32 cellular contexts compared by ENCODE assay signal in genomic region chr4:163702736-163703135, GRCh38.
"Had no signal": no experiment of that assay in that cellular context is flagged by ENCODE, and none has a peak within 500 bp of the region (broad histone marks: within the 10 kb centered on the region; RNA-seq: fewer than 3 reads in every experiment).

No MANE protein-coding gene starts in this region.

- FAIRE-seq: K562, TTC549 had no signal

- H3K9me3 Mint-ChIP-seq: activated B cell treated with CpG ODN at 0.5 μM for 24 hours; activated CD4-positive, alpha-beta T cell treated with anti-CD3 and anti-CD28 coated beads, Interleukin-2, amount 10 ng/mL, durations not matched to agents 24 days and 14 days; activated naive CD4-positive, alpha-beta T cell treated with anti-CD3 and anti-CD28 coated beads, Interleukin-2, amount 50 U/mL, for 24 hours; activated naive CD8-positive, alpha-beta T cell treated with anti-CD3 and anti-CD28 coated beads, Interleukin-2, amount 50 U/mL, for 24 hours; activated T-cell treated with anti-CD3 and anti-CD28 coated beads, Interleukin-2, amount 50 U/mL, for 24 hours; activated T-helper 1 cell treated with anti-CD3 and anti-CD28 coated beads, Interleukin-12 subunit alpha, Interleukin-12 subunit beta, Interleukin-2, Interleukin-4 antibody, amounts not matched to agents 30 ng/mL and 10 ng/mL and 1 ng/mL, durations not matched to agents 14 hours and 24 hours and 36 hours; brain; central memory CD8-positive, alpha-beta T cell had no signal

- DNase-seq: activated B cell treated with CpG ODN at 0.5 μM for 24 hours; activated CD4-positive, alpha-beta T cell treated with anti-CD3 and anti-CD28 coated beads for 1 hour; activated CD4-positive, alpha-beta T cell treated with anti-CD3 and anti-CD28 coated beads, Interleukin-2, amount 10 ng/mL, durations not matched to agents 24 days and 14 days; activated CD4-positive, alpha-beta T cell treated with anti-CD3 and anti-CD28 coated beads, Interleukin-2, amount 50 U/mL, for 48 hours; activated CD8-positive, alpha-beta memory T cell treated with anti-CD3 and anti-CD28 coated beads, Interleukin-2, amount 10 ng/mL, durations not matched to agents 7 days and 5 days; activated effector memory CD4-positive, alpha-beta T cell treated with Interleukin-2 at 50 U/mL for 16 hours; activated naive CD4-positive, alpha-beta T cell; activated naive CD8-positive, alpha-beta T cell treated with anti-CD3 and anti-CD28 coated beads, Interleukin-2, amount 50 U/mL, for 24 hours; activated T-cell treated with anti-CD3 and anti-CD28 coated beads, Interleukin-2, amount 50 U/mL, for 24 hours; amniotic stem cell; Karpas-422; MM.1S; NCI-H1105; NCI-H187; NCI-H2171; NCI-H2227 treated with DMSO at 0.1 percent for 48 hours; NCI-H446 treated with DMSO at 0.1 percent for 48 hours; NCI-H524 treated with DMSO at 0.1 percent for 48 hours; NCI-H774; OCI-M1; RPMI8226; T-helper 2 cell; T1000 had no signal

- H3K27me3 Mint-ChIP-seq: activated CD4-positive, alpha-beta T cell treated with anti-CD3 and anti-CD28 coated beads, Interleukin-2, amount 10 ng/mL, durations not matched to agents 24 days and 14 days; activated CD8-positive, alpha-beta memory T cell treated with anti-CD3 and anti-CD28 coated beads, Interleukin-2, amount 10 ng/mL, durations not matched to agents 7 days and 5 days; brain; central memory CD8-positive, alpha-beta T cell had no signal

- ATAC-seq: activated CD8-positive, alpha-beta memory T cell treated with anti-CD3 and anti-CD28 coated beads, Interleukin-2, amount 10 ng/mL, durations not matched to agents 7 days and 5 days; K562; Panc1; Right ventricle myocardium inferior had no signal

- H3K27me3 ChIP-seq: ascending aorta had no signal

- H3K4me3 ChIP-seq: ascending aorta, K562 had no signal

- H3K27ac Mint-ChIP-seq: activated B cell treated with CpG ODN at 0.5 μM for 24 hours; activated CD4-positive, alpha-beta T cell treated with anti-CD3 and anti-CD28 coated beads, Interleukin-2, amount 10 ng/mL, durations not matched to agents 24 days and 14 days; activated CD8-positive, alpha-beta memory T cell treated with anti-CD3 and anti-CD28 coated beads, Interleukin-2, amount 10 ng/mL, durations not matched to agents 7 days and 5 days; activated naive CD4-positive, alpha-beta T cell treated with anti-CD3 and anti-CD28 coated beads, Interleukin-2, amount 50 U/mL, for 24 hours; activated naive CD8-positive, alpha-beta T cell treated with anti-CD3 and anti-CD28 coated beads, Interleukin-2, amount 50 U/mL, for 24 hours; activated T-cell treated with anti-CD3 and anti-CD28 coated beads, Interleukin-2, amount 50 U/mL, for 24 hours; activated T-helper 1 cell treated with anti-CD3 and anti-CD28 coated beads, Interleukin-12 subunit alpha, Interleukin-12 subunit beta, Interleukin-2, Interleukin-4 antibody, amounts not matched to agents 30 ng/mL and 10 ng/mL and 1 ng/mL, durations not matched to agents 14 hours and 24 hours and 36 hours had no signal

- H3K4me1 Mint-ChIP-seq: activated B cell treated with CpG ODN at 0.5 μM for 24 hours; activated CD4-positive, alpha-beta T cell treated with anti-CD3 and anti-CD28 coated beads, Interleukin-2, amount 10 ng/mL, durations not matched to agents 24 days and 14 days; activated CD8-positive, alpha-beta memory T cell treated with anti-CD3 and anti-CD28 coated beads, Interleukin-2, amount 10 ng/mL, durations not matched to agents 7 days and 5 days; activated naive CD4-positive, alpha-beta T cell treated with anti-CD3 and anti-CD28 coated beads, Interleukin-2, amount 50 U/mL, for 24 hours; activated naive CD8-positive, alpha-beta T cell treated with anti-CD3 and anti-CD28 coated beads, Interleukin-2, amount 50 U/mL, for 24 hours; central memory CD8-positive, alpha-beta T cell had no signal

- H3K36me3 Mint-ChIP-seq: activated CD8-positive, alpha-beta memory T cell treated with anti-CD3 and anti-CD28 coated beads, Interleukin-2, amount 10 ng/mL, durations not matched to agents 7 days and 5 days; activated naive CD4-positive, alpha-beta T cell treated with anti-CD3 and anti-CD28 coated beads, Interleukin-2, amount 50 U/mL, for 24 hours; brain had no signal

- H3K36me3 ChIP-seq: ascending aorta had no signal

- H3K4me3 Mint-ChIP-seq: activated B cell treated with CpG ODN at 0.5 μM for 24 hours; activated CD4-positive, alpha-beta T cell treated with anti-CD3 and anti-CD28 coated beads, Interleukin-2, amount 10 ng/mL, durations not matched to agents 24 days and 14 days; activated CD8-positive, alpha-beta memory T cell treated with anti-CD3 and anti-CD28 coated beads, Interleukin-2, amount 10 ng/mL, durations not matched to agents 7 days and 5 days; activated naive CD4-positive, alpha-beta T cell treated with anti-CD3 and anti-CD28 coated beads, Interleukin-2, amount 50 U/mL, for 24 hours; activated naive CD8-positive, alpha-beta T cell treated with anti-CD3 and anti-CD28 coated beads, Interleukin-2, amount 50 U/mL, for 24 hours; activated T-cell treated with anti-CD3 and anti-CD28 coated beads, Interleukin-2, amount 50 U/mL, for 24 hours; activated T-helper 1 cell treated with anti-CD3 and anti-CD28 coated beads, Interleukin-12 subunit alpha, Interleukin-12 subunit beta, Interleukin-2, Interleukin-4 antibody, amounts not matched to agents 30 ng/mL and 10 ng/mL and 1 ng/mL, durations not matched to agents 14 hours and 24 hours and 36 hours; central memory CD8-positive, alpha-beta T cell had no signal

- H3K9me3 ChIP-seq: ascending aorta had no signal

- H3K27ac ChIP-seq: ascending aorta had no signal

- H3K4me1 ChIP-seq: ascending aorta had no signal
